In the genomic region with DNA sequence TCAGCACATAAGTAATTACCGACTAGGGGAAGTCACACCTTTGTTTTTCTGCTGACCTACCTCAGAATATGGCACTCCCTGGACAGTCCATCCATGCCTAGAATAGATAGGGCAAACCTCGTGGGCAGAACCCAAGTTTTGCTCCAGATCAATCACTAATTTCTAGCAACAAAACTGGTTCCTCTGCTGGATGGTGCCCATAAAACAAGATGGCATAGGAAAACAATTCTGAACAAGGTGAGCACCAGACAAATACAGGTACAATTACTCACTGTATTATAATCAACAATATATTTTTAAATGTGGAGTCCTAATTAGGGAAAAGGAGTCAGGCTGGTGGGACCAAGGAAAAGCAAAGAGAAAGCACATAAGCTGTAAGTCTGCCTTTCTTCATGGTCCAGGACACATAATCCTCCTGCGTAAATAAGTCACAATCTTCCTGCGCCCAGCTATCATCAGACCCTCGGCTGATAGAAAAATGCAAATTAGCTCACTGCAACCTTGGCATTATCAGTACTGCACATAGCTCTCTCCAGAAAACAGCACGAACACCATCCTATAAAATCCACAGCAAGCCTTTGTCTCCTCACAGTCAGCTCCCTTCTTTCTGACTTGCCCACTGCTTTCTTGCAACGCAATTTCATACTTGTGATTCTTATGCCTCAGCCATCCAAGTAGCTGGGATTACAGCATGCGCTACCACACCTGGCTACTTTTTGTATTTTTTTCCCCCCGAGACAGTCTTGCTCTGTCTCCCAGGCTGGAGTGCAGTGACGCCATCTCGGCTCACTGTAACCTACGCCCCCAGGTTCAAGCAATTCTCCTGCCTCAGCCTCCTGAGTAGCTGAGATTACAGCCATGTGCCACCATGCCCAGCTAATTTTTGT, we compare ENCODE assay signal across 18 cellular contexts. TPM values are rescaled to one million over a fixed set of nuclear protein-coding genes. Genes with fewer than 3 reads are reported as not detected.
DNase-seq lines count a peak whose midpoint lies in the region; ATAC-seq and TF ChIP-seq lines count a peak whose summit lies in the region.
"Had no signal": no experiment of that assay in that cellular context is flagged by ENCODE, and none has a peak within 500 bp of the region (broad histone marks: within the 10 kb centered on the region; RNA-seq: fewer than 3 reads in every experiment).

No MANE protein-coding gene starts in this region.

- CTCF ChIA-PET in activated CD4-positive, alpha-beta T cell treated with anti-CD3 and anti-CD28 coated beads for 36 hours (lab: Charles Lee) = interaction anchor here (0.6 to 1.5 kb wide), 5 partner anchors 10 to 1256 kb away, joined by 3 to 4 read pairs (median 4); no protein-coding TSS in a partner anchor

- no peak for ATAC-seq in activated CD4-positive, alpha-beta T cell treated with anti-CD3 and anti-CD28 coated beads for 36 hours
- no peak for ATAC-seq in activated T-helper 17 cell treated with anti-CD3 and anti-CD28 coated beads, Interleukin-2, amount 50 U/mL, for 72 hours (replicated peaks)

- H3K79me2 ChIP-seq in hepatocyte = peaks cover 99% of the 10 kb centered on the region

- H3K36me3 ChIP-seq in hepatocyte (replicated peaks; ENCODE audit: insufficient read depth, low read depth) = no peaks in the 10 kb centered on the region

- H3K27ac Mint-ChIP-seq in activated CD4-positive, alpha-beta T cell treated with anti-CD3 and anti-CD28 coated beads for 36 hours = peak overlapping the region; percentile 23
- H3K27ac Mint-ChIP-seq in activated CD4-positive, alpha-beta T cell treated with anti-CD3 and anti-CD28 coated beads, Interleukin-2, amount 10 ng/mL, durations not matched to agents 24 days and 14 days = no peak overlapping the region
- peak overlapping the region; percentile 54 for H3K27ac Mint-ChIP-seq in activated T-helper 17 cell treated with anti-CD3 and anti-CD28 coated beads, Interleukin-2, amount 50 U/mL, for 72 hours
- no peak overlapping the region for H3K27ac Mint-ChIP-seq in osteocyte (ENCODE audit: unreplicated experiment)

- H3K27ac ChIP-seq in hepatocyte = peak overlapping the region; percentile 66
- H3K27ac ChIP-seq: 22Rv1 had no signal

- intact Hi-C loops in activated CD4-positive, alpha-beta T cell treated with anti-CD3 and anti-CD28 coated beads for 36 hours (cut with DNase I, micrococcal nuclease) = no loop called here
- intact Hi-C loops in activated CD4-positive, alpha-beta T cell treated with anti-CD3 and anti-CD28 coated beads, Interleukin-2, amount 10 ng/mL, durations not matched to agents 24 days and 14 days (cut with micrococcal nuclease) = no loop called here

- DNase-seq in activated CD4-positive, alpha-beta T cell treated with anti-CD3 and anti-CD28 coated beads for 36 hours = no peak
- DNase-seq in activated CD4-positive, alpha-beta T cell treated with anti-CD3 and anti-CD28 coated beads, Interleukin-2, amount 10 ng/mL, durations not matched to agents 24 days and 14 days = no peak
- DNase-seq in hepatocyte (ENCODE audit: low spot score) = peak; percentile 23
- no peak for DNase-seq in NCI-H2196 (lab: John Stamatoyannopoulos, UW; ENCODE audit: unreplicated experiment)
- no peak for DNase-seq in osteocyte (ENCODE audit: extremely low spot score, unreplicated experiment)
- no peak for DNase-seq in NK-92 (lab: John Stamatoyannopoulos, UW; ENCODE audit: unreplicated experiment)
- DNase-seq in NCI-H2227 treated with DMSO at 0.1 percent for 48 hours (lab: John Stamatoyannopoulos, UW) = no peak
- DNase-seq: AML-193, DMS79 treated with DMSO at 0.1 percent for 48 hours, H7, KG1, NCI-H1417, NCI-H187 treated with DMSO at 0.1 percent for 48 hours, RPMI8226, SHP77 treated with DMSO at 0.1 percent for 48 hours, SK-N-SH had no signal

- POLR2A ChIA-PET in activated CD4-positive, alpha-beta T cell treated with anti-CD3 and anti-CD28 coated beads for 36 hours (lab: Charles Lee) = interaction anchor here (0.5 kb wide), 1 partner anchor 142 kb away, joined by 3 read pairs; no protein-coding TSS in a partner anchor

- no peaks in the 10 kb centered on the region for H3K27me3 Mint-ChIP-seq in activated CD4-positive, alpha-beta T cell treated with anti-CD3 and anti-CD28 coated beads for 36 hours
- no peaks in the 10 kb centered on the region for H3K27me3 Mint-ChIP-seq in activated CD4-positive, alpha-beta T cell treated with anti-CD3 and anti-CD28 coated beads, Interleukin-2, amount 10 ng/mL, durations not matched to agents 24 days and 14 days
- no peaks in the 10 kb centered on the region for H3K27me3 Mint-ChIP-seq in activated T-helper 17 cell treated with anti-CD3 and anti-CD28 coated beads, Interleukin-2, amount 50 U/mL, for 72 hours
- no peaks in the 10 kb centered on the region for H3K27me3 Mint-ChIP-seq in osteocyte (ENCODE audit: unreplicated experiment)

- H3K9me3 Mint-ChIP-seq in activated CD4-positive, alpha-beta T cell treated with anti-CD3 and anti-CD28 coated beads for 36 hours (ENCODE audit: low read depth) = peaks cover 2% of the 10 kb centered on the region
- H3K9me3 Mint-ChIP-seq in activated CD4-positive, alpha-beta T cell treated with anti-CD3 and anti-CD28 coated beads, Interleukin-2, amount 10 ng/mL, durations not matched to agents 24 days and 14 days = no peaks in the 10 kb centered on the region
- H3K9me3 Mint-ChIP-seq in activated T-helper 17 cell treated with anti-CD3 and anti-CD28 coated beads, Interleukin-2, amount 50 U/mL, for 72 hours = no peaks in the 10 kb centered on the region
- H3K9me3 Mint-ChIP-seq in osteocyte (ENCODE audit: unreplicated experiment) = no peaks in the 10 kb centered on the region

- H3K36me3 Mint-ChIP-seq in activated CD4-positive, alpha-beta T cell treated with anti-CD3 and anti-CD28 coated beads for 36 hours (ENCODE audit: low read depth) = peaks cover 14% of the 10 kb centered on the region
- H3K36me3 Mint-ChIP-seq in activated CD4-positive, alpha-beta T cell treated with anti-CD3 and anti-CD28 coated beads, Interleukin-2, amount 10 ng/mL, durations not matched to agents 24 days and 14 days (ENCODE audit: low read depth) = peaks cover 21% of the 10 kb centered on the region
- H3K36me3 Mint-ChIP-seq in activated T-helper 17 cell treated with anti-CD3 and anti-CD28 coated beads, Interleukin-2, amount 50 U/mL, for 72 hours (ENCODE audit: low read depth) = peaks cover 6% of the 10 kb centered on the region
- H3K36me3 Mint-ChIP-seq in osteocyte (ENCODE audit: unreplicated experiment) = peaks cover 10% of the 10 kb centered on the region

- peaks cover 48% of the 10 kb centered on the region for H3K4me1 Mint-ChIP-seq in activated CD4-positive, alpha-beta T cell treated with anti-CD3 and anti-CD28 coated beads for 36 hours
- peaks cover 26% of the 10 kb centered on the region for H3K4me1 Mint-ChIP-seq in activated CD4-positive, alpha-beta T cell treated with anti-CD3 and anti-CD28 coated beads, Interleukin-2, amount 10 ng/mL, durations not matched to agents 24 days and 14 days
- peaks cover 32% of the 10 kb centered on the region for H3K4me1 Mint-ChIP-seq in activated T-helper 17 cell treated with anti-CD3 and anti-CD28 coated beads, Interleukin-2, amount 50 U/mL, for 72 hours
- peaks cover 19% of the 10 kb centered on the region for H3K4me1 Mint-ChIP-seq in osteocyte (ENCODE audit: unreplicated experiment)

- H3K27me3 ChIP-seq in hepatocyte = no peaks in the 10 kb centered on the region

- peak overlapping the region; percentile 11 for H3K4me2 ChIP-seq in hepatocyte
- H3K4me2 ChIP-seq: SK-N-SH had no signal

- peaks cover 8% of the 10 kb centered on the region for H3K4me1 ChIP-seq in hepatocyte (ENCODE audit: insufficient read depth)

- WGBS in hepatocyte (ENCODE audit: low lambda C conversion rate, missing lambda C conversion rate) = 71% methylated on average over 12 of the region's 12 CpGs

- no peak overlapping the region for H3K4me3 Mint-ChIP-seq in activated CD4-positive, alpha-beta T cell treated with anti-CD3 and anti-CD28 coated beads for 36 hours
- no peak overlapping the region for H3K4me3 Mint-ChIP-seq in activated CD4-positive, alpha-beta T cell treated with anti-CD3 and anti-CD28 coated beads, Interleukin-2, amount 10 ng/mL, durations not matched to agents 24 days and 14 days
- H3K4me3 Mint-ChIP-seq in activated T-helper 17 cell treated with anti-CD3 and anti-CD28 coated beads, Interleukin-2, amount 50 U/mL, for 72 hours = no peak overlapping the region
- H3K4me3 Mint-ChIP-seq in osteocyte (ENCODE audit: unreplicated experiment) = no peak overlapping the region

- TF ChIP-seq CTCF in hepatocyte (IDR thresholded peaks at IDR 0.05; ENCODE audit: poor library complexity) = no peak
- no peak for TF ChIP-seq CTCF in osteocyte (IDR thresholded peaks at IDR 0.05)

- no peaks in the 10 kb centered on the region for H3K9me2 ChIP-seq in hepatocyte (replicated peaks; ENCODE audit: insufficient read depth)
- H3K9me2 ChIP-seq: SK-N-SH had no signal

- no peak overlapping the region for H2AFZ ChIP-seq in hepatocyte

- no peak overlapping the region for H3K4me3 ChIP-seq in hepatocyte

- H4K20me1 ChIP-seq in hepatocyte (ENCODE audit: insufficient read depth, poor library complexity, severe bottlenecking) = peaks cover 22% of the 10 kb centered on the region

- no peaks in the 10 kb centered on the region for H3K9me3 ChIP-seq in hepatocyte (ENCODE audit: low read depth)
- H3K9me3 ChIP-seq: SK-N-SH had no signal

RNA-seq across cellular contexts. Expression of a gene that starts 15.1 kb away (rescaled TPM):
- total RNA-seq in activated CD4-positive, alpha-beta T cell treated with anti-CD3 and anti-CD28 coated beads for 36 hours = 10 to 100 TPM; 22.2 to 23.0 TPM
- 33.2 and 33.4 TPM in 2 replicates for total RNA-seq in activated CD4-positive, alpha-beta T cell treated with anti-CD3 and anti-CD28 coated beads, Interleukin-2, amount 10 ng/mL, durations not matched to agents 24 days and 14 days
- 10 to 100 TPM; 19.0 to 27.5 TPM for total RNA-seq in activated T-helper 17 cell treated with anti-CD3 and anti-CD28 coated beads, Interleukin-2, amount 50 U/mL, for 72 hours
- total RNA-seq in hepatocyte (24.9 and 28.7 TPM in 2 replicates), osteocyte (28.5 and 29.4 TPM in 2 replicates)
- 21.7 and 31.9 TPM in 2 replicates for polyA plus RNA-seq in hepatocyte

RNA-seq across cellular contexts. Expression of a gene that starts 22.0 kb away (rescaled TPM):
- total RNA-seq in activated CD4-positive, alpha-beta T cell treated with anti-CD3 and anti-CD28 coated beads for 36 hours = 100 to 1,000 TPM; 121 to 149 TPM
- total RNA-seq in activated CD4-positive, alpha-beta T cell treated with anti-CD3 and anti-CD28 coated beads, Interleukin-2, amount 10 ng/mL, durations not matched to agents 24 days and 14 days = 119 and 123 TPM in 2 replicates
- 100 to 1,000 TPM in 1 of 2 donors, 10 to 100 TPM in 1; 68.0 to 113 TPM for total RNA-seq in activated T-helper 17 cell treated with anti-CD3 and anti-CD28 coated beads, Interleukin-2, amount 50 U/mL, for 72 hours
- total RNA-seq in hepatocyte = 72.4 and 93.2 TPM in 2 replicates
- polyA plus RNA-seq in hepatocyte = 138 and 150 TPM in 2 replicates
- 90.5 and 90.7 TPM in 2 replicates for total RNA-seq in osteocyte

RNA-seq across cellular contexts. Expression of a gene that starts 34.9 kb away (rescaled TPM):
- 10 to 100 TPM; 10.1 to 10.7 TPM for total RNA-seq in activated CD4-positive, alpha-beta T cell treated with anti-CD3 and anti-CD28 coated beads for 36 hours
- total RNA-seq in activated CD4-positive, alpha-beta T cell treated with anti-CD3 and anti-CD28 coated beads, Interleukin-2, amount 10 ng/mL, durations not matched to agents 24 days and 14 days = 16.0 and 17.2 TPM in 2 replicates
- total RNA-seq in activated T-helper 17 cell treated with anti-CD3 and anti-CD28 coated beads, Interleukin-2, amount 50 U/mL, for 72 hours = 1 to 10 TPM; 3.0 to 8.3 TPM
- total RNA-seq in hepatocyte (12.0 and 16.7 TPM in 2 replicates), osteocyte (18.5 and 21.6 TPM in 2 replicates)
- 11.7 and 22.7 TPM in 2 replicates for polyA plus RNA-seq in hepatocyte

Comparison
In these comparisons a context has a peak if more than half of its experiments do, and no peak if none do; other contexts are left out.
1. H3K27ac Mint-ChIP-seq: peak in activated CD4-positive, alpha-beta T cell treated with anti-CD3 and anti-CD28 coated beads for 36 hours (single experiment) and activated T-helper 17 cell treated with anti-CD3 and anti-CD28 coated beads, Interleukin-2, amount 50 U/mL, for 72 hours (single experiment); none in activated CD4-positive, alpha-beta T cell treated with anti-CD3 and anti-CD28 coated beads, Interleukin-2, amount 10 ng/mL, durations not matched to agents 24 days and 14 days (single experiment) and osteocyte (single experiment).